10 cellular contexts compared by ENCODE assay signal in the genomic region with DNA sequence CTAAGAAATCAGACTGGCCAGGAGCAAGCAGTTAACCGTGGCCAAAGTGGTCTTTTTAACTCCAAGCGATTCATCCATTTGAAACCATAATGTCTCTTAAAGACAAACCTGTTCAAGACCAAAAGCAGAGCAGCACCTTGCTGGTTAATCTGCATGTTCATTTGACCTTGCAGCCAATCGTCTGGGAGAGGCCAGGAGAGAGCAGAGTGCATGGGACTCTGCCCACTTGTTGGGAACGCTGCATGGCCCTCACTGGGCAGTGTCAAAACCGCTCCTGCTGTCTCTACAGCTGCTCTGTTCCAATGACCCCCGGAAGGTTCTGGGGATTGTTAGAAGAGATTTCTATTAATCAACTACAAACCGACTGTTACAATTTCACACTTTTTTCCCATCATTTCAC.
DNase-seq lines count a peak whose midpoint lies in the region; ATAC-seq and TF ChIP-seq lines count a peak whose summit lies in the region.
"Had no signal": no experiment of that assay in that cellular context is flagged by ENCODE, and none has a peak within 500 bp of the region (broad histone marks: within the 10 kb centered on the region; RNA-seq: fewer than 3 reads in every experiment).

No MANE protein-coding gene starts in this region.

- no peaks in the 10 kb centered on the region for H3K27me3 ChIP-seq in tibial nerve

- H3K27ac Mint-ChIP-seq in activated naive CD4-positive, alpha-beta T cell treated with anti-CD3 and anti-CD28 coated beads, Interleukin-2, amount 50 U/mL, for 24 hours = peak overlapping the region; percentile 41
- H3K27ac Mint-ChIP-seq in activated naive CD4-positive, alpha-beta T cell treated with anti-CD3 and anti-CD28 coated beads, Interleukin-2, amount 50 U/mL, for 72 hours = peak overlapping the region in 1 of 2 donors; percentile 43
- H3K27ac Mint-ChIP-seq in mesothelial cell of epicardium = no peak overlapping the region

- H3K27ac ChIP-seq in coronary artery (no peak overlapping the region), tibial nerve (peak overlapping the region in 3 of 4 donors; percentile 50 to 84 (median 82))

- 52 to 57% methylated on average over 7 of the region's 7 CpGs for WGBS in tibial nerve, 2 donors

- H3K4me3 Mint-ChIP-seq in activated naive CD4-positive, alpha-beta T cell treated with anti-CD3 and anti-CD28 coated beads, Interleukin-2, amount 50 U/mL, for 24 hours = peak overlapping the region; percentile 84
- peak overlapping the region; percentile 63 for H3K4me3 Mint-ChIP-seq in mesothelial cell of epicardium

- H3K27me3 Mint-ChIP-seq in activated naive CD4-positive, alpha-beta T cell treated with anti-CD3 and anti-CD28 coated beads, Interleukin-2, amount 50 U/mL, for 24 hours = no peaks in the 10 kb centered on the region
- peaks cover 41% of the 10 kb centered on the region for H3K27me3 Mint-ChIP-seq in mesothelial cell of epicardium (ENCODE audit: low read depth)

- no peaks in the 10 kb centered on the region for H3K36me3 Mint-ChIP-seq in activated naive CD4-positive, alpha-beta T cell treated with anti-CD3 and anti-CD28 coated beads, Interleukin-2, amount 50 U/mL, for 24 hours
- no peaks in the 10 kb centered on the region for H3K36me3 Mint-ChIP-seq in activated naive CD4-positive, alpha-beta T cell treated with anti-CD3 and anti-CD28 coated beads, Interleukin-2, amount 50 U/mL, for 72 hours
- no peaks in the 10 kb centered on the region for H3K36me3 Mint-ChIP-seq in mesothelial cell of epicardium

- no peaks in the 10 kb centered on the region for H3K9me3 ChIP-seq in tibial nerve

- no peak for TF ChIP-seq EP300 in tibial nerve (IDR thresholded peaks at IDR 0.05)

- TF ChIP-seq POLR2A in tibial nerve (IDR thresholded peaks at IDR 0.05) = no peak

- peaks cover 10% of the 10 kb centered on the region for H3K4me1 Mint-ChIP-seq in activated naive CD4-positive, alpha-beta T cell treated with anti-CD3 and anti-CD28 coated beads, Interleukin-2, amount 50 U/mL, for 24 hours
- peaks cover 17% of the 10 kb centered on the region for H3K4me1 Mint-ChIP-seq in mesothelial cell of epicardium

- H3K4me1 ChIP-seq in tibial nerve = peaks cover 0 to 9% (median 2%) of the 10 kb centered on the region in 4 donors

- no peak for TF ChIP-seq CTCF in coronary artery (IDR thresholded peaks at IDR 0.05)
- TF ChIP-seq CTCF in mesothelial cell of epicardium (IDR thresholded peaks at IDR 0.05; ENCODE audit: unreplicated experiment) = no peak
- no peak for TF ChIP-seq CTCF in tibial nerve (IDR thresholded peaks at IDR 0.05)

- no peaks in the 10 kb centered on the region for H3K9me3 Mint-ChIP-seq in activated naive CD4-positive, alpha-beta T cell treated with anti-CD3 and anti-CD28 coated beads, Interleukin-2, amount 50 U/mL, for 24 hours
- H3K9me3 Mint-ChIP-seq in activated naive CD4-positive, alpha-beta T cell treated with anti-CD3 and anti-CD28 coated beads, Interleukin-2, amount 50 U/mL, for 72 hours = no peaks in the 10 kb centered on the region
- no peaks in the 10 kb centered on the region for H3K9me3 Mint-ChIP-seq in mesothelial cell of epicardium

- H3K4me3 ChIP-seq in coronary artery = peak overlapping the region; percentile 70
- peak overlapping the region in 2 of 4 donors; percentile 47 to 53 for H3K4me3 ChIP-seq in tibial nerve

- no peak for DNase-seq in activated naive CD4-positive, alpha-beta T cell treated with anti-CD3 and anti-CD28 coated beads, Interleukin-2, amount 50 U/mL, for 72 hours (ENCODE audit: low spot score in 2 of 2)
- DNase-seq in coronary artery (ENCODE audit: low spot score) (no peak), mesothelial cell of epicardium (ENCODE audit: low spot score in 2 of 2, unreplicated experiment in 2 of 2) (no peak), tibial nerve (ENCODE audit: low spot score in 2 of 2) (no peak), NCI-H2107 treated with DMSO at 0.1 percent for 48 hours (lab: John Stamatoyannopoulos, UW; ENCODE audit: unreplicated experiment) (no peak), cortex of kidney (lab: John Stamatoyannopoulos, UW) (no peak), GF-D8 (lab: John Stamatoyannopoulos, UW) (no peak)
- DNase-seq: NCI-H1436, RPMI8226 had no signal

- ATAC-seq in activated naive CD4-positive, alpha-beta T cell treated with anti-CD3 and anti-CD28 coated beads, Interleukin-2, amount 50 U/mL, for 72 hours = no peak

- no peaks in the 10 kb centered on the region for H3K36me3 ChIP-seq in tibial nerve

Comparison
In these comparisons a context has a peak if more than half of its experiments do, and no peak if none do; other contexts are left out.
1. H3K27ac ChIP-seq: peak in tibial nerve (3 of 4); none in coronary artery (0 of 2).